Comparison of ENCODE assay signal across 8 cellular contexts in genomic region chr3:43286115-43286885, GRCh38. TPM values are rescaled to one million over a fixed set of nuclear protein-coding genes. Genes with fewer than 3 reads are reported as not detected.
DNase-seq lines count a peak whose midpoint lies in the region; ATAC-seq and TF ChIP-seq lines count a peak whose summit lies in the region.

A gene with protein sequence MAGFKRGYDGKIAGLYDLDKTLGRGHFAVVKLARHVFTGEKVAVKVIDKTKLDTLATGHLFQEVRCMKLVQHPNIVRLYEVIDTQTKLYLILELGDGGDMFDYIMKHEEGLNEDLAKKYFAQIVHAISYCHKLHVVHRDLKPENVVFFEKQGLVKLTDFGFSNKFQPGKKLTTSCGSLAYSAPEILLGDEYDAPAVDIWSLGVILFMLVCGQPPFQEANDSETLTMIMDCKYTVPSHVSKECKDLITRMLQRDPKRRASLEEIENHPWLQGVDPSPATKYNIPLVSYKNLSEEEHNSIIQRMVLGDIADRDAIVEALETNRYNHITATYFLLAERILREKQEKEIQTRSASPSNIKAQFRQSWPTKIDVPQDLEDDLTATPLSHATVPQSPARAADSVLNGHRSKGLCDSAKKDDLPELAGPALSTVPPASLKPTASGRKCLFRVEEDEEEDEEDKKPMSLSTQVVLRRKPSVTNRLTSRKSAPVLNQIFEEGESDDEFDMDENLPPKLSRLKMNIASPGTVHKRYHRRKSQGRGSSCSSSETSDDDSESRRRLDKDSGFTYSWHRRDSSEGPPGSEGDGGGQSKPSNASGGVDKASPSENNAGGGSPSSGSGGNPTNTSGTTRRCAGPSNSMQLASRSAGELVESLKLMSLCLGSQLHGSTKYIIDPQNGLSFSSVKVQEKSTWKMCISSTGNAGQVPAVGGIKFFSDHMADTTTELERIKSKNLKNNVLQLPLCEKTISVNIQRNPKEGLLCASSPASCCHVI (plus strand): TSS chr3:43286540. CDS start chr3:43303204, 16,664 bp downstream.

- H3K9ac ChIP-seq in adipocyte (ENCODE audit: low read length): peak within 1 kb of the TSS; percentile 91

- H2AFZ ChIP-seq in GM23338: peak within 1 kb of the TSS; percentile 96

- H3K4me1 ChIP-seq in GM23338 (ENCODE audit: insufficient read depth): peaks cover 17% of the 10 kb centered on the region
- peaks cover 38% of the 10 kb centered on the region for H3K4me1 ChIP-seq in adipocyte (ENCODE audit: control insufficient read depth, insufficient read depth, low read length)
- peaks cover 18 to 56% (median 41%) of the 10 kb centered on the region in 12 donors for H3K4me1 ChIP-seq in heart left ventricle
- peaks cover 25 to 46% (median 33%) of the 10 kb centered on the region in 4 donors for H3K4me1 ChIP-seq in upper lobe of left lung

- H3F3A ChIP-seq in GM23338 (replicated peaks; ENCODE audit: low read depth): peaks cover 5% of the 10 kb centered on the region; the same call in 1 of the 2 replicates

- DNase-seq in GM03348 (ENCODE audit: low spot score) (peak; percentile 99), GM23338 (ENCODE audit: low spot score) (peak; percentile 85), LNCaP clone FGC (ENCODE audit: low read depth) (peak; percentile 25), T follicular helper cell (ENCODE audit: low read depth) (peak; percentile 89), adipocyte (ENCODE audit: low read depth) (peak; percentile 92), heart left ventricle (peak; percentile 90 to 97 (median 93)), posterior vena cava (ENCODE audit: low spot score) (peak; percentile 96), upper lobe of left lung (peak; percentile 88 to 100)

- H3K36me3 ChIP-seq in GM23338 (ENCODE audit: insufficient read depth) (no peaks in the 10 kb centered on the region), adipocyte (ENCODE audit: control insufficient read depth, insufficient read depth, low read length, severe bottlenecking) (peaks cover 8% of the 10 kb centered on the region), heart left ventricle (peaks cover 0 to 16% (median 5%) of the 10 kb centered on the region in 9 donors), upper lobe of left lung (no peaks in the 10 kb centered on the region)

- ATAC-seq in GM23338 (peak; percentile 78), heart left ventricle (peak; percentile 80 to 97 (median 90)), upper lobe of left lung (ENCODE audit: low FRiP score in 2 of 2) (peak; percentile 91 to 97)

- H3K4me2 ChIP-seq in GM23338: peak within 1 kb of the TSS; percentile 91

- peak in 1 of 4 donors; percentile 29 for TF ChIP-seq EP300 in upper lobe of left lung (IDR thresholded peaks at IDR 0.05)

- peaks cover 12% of the 10 kb centered on the region for H4K20me1 ChIP-seq in GM23338 (replicated peaks; ENCODE audit: insufficient read depth)

- peaks cover 43% of the 10 kb centered on the region for H3K79me2 ChIP-seq in GM23338 (replicated peaks; ENCODE audit: insufficient read depth)

- H3K27me3 ChIP-seq in GM23338 (ENCODE audit: insufficient read depth): peaks cover 13% of the 10 kb centered on the region
- no peaks in the 10 kb centered on the region for H3K27me3 ChIP-seq in adipocyte (replicated peaks; ENCODE audit: control insufficient read depth, insufficient read depth, low read length)
- no peaks in the 10 kb centered on the region for H3K27me3 ChIP-seq in heart left ventricle
- H3K27me3 ChIP-seq in upper lobe of left lung: no peaks in the 10 kb centered on the region

- H3K4me3 Mint-ChIP-seq in GM23338: peak within 1 kb of the TSS; percentile 92

- peaks cover 16% of the 10 kb centered on the region for H3K27me3 Mint-ChIP-seq in GM23338 (ENCODE audit: insufficient read depth, low read depth, poor library complexity)

- WGBS in heart left ventricle, 4 donors: 0 to 2% (median 0%) methylated on average over 38 to 99 of the region's 99 CpGs
- 0% methylated on average over 20 to 40 of the region's 99 CpGs for WGBS in upper lobe of left lung, 2 donors

- no peaks in the 10 kb centered on the region for H3K9me2 ChIP-seq in GM23338 (ENCODE audit: insufficient read depth)

- H3K4me1 Mint-ChIP-seq in GM23338: peaks cover 28% of the 10 kb centered on the region

- peak within 1 kb of the TSS; percentile 91 for H3K27ac Mint-ChIP-seq in GM23338

- H3K27ac ChIP-seq in GM23338 (ENCODE audit: low read depth) (no peak within 1 kb of the TSS), heart left ventricle (peak within 1 kb of the TSS; percentile 56 to 97 (median 92)), upper lobe of left lung (peak within 1 kb of the TSS; percentile 88 to 98 (median 96))

- peak within 1 kb of the TSS; percentile 85 for H3K4me3 ChIP-seq in GM23338
- peak within 1 kb of the TSS; percentile 74 for H3K4me3 ChIP-seq in LNCaP clone FGC (ENCODE audit: low read depth, low read length)
- H3K4me3 ChIP-seq in adipocyte (ENCODE audit: low read length): peak within 1 kb of the TSS; percentile 96
- peak within 1 kb of the TSS; percentile 60 to 84 (median 74) for H3K4me3 ChIP-seq in heart left ventricle
- H3K4me3 ChIP-seq in upper lobe of left lung: peak within 1 kb of the TSS; percentile 55 to 71 (median 66)

- intact Hi-C loops in heart left ventricle (cut with DNase I): loop anchor here in 9 of 10 donors (2.0 to 10.0 kb wide), 11 partner anchors 39 to 217 kb away; no protein-coding TSS in a partner anchor
- intact Hi-C loops in posterior vena cava (cut with DNase I): no loop called here

- no peak for TF ChIP-seq CTCF in GM23338 (conservative IDR thresholded peaks at IDR 0.05; ENCODE audit: low read depth in 2 of 2)
- 0 out of 2 replicates have a peak, but pooled peaks have one; percentile 15 for TF ChIP-seq CTCF in LNCaP clone FGC (IDR thresholded peaks at IDR 0.05; ENCODE audit: control insufficient read depth, extremely low read depth, insufficient read depth)
- TF ChIP-seq CTCF in heart left ventricle (IDR thresholded peaks at IDR 0.05): peak in 11 of 12 donors; percentile 10 to 59 (median 38)
- peak in 5 of 6 experiments; percentile 18 to 55 (median 44) for TF ChIP-seq CTCF in upper lobe of left lung (IDR thresholded peaks at IDR 0.05)

- TF ChIP-seq POLR2A in heart left ventricle (IDR thresholded peaks at IDR 0.05) (peak; percentile 85 to 95), upper lobe of left lung (IDR thresholded peaks at IDR 0.05) (peak in 3 of 4 donors; percentile 86 to 96 (median 87))

- no peaks in the 10 kb centered on the region for H3K36me3 Mint-ChIP-seq in GM23338 (ENCODE audit: low read depth)

- H3K9me3 ChIP-seq in adipocyte (ENCODE audit: control insufficient read depth, low read length) (no peaks in the 10 kb centered on the region), heart left ventricle (no peaks in the 10 kb centered on the region), upper lobe of left lung (no peaks in the 10 kb centered on the region)

- no peaks in the 10 kb centered on the region for H3K9me3 Mint-ChIP-seq in GM23338

TF ChIP-seq in GM23338, 12 proteins besides CTCF, POLR2A, EP300 and RAD21 (continues in another document):
- peak; percentile 83 for TF ChIP-seq POLR2AphosphoS5 (IDR thresholded peaks at IDR 0.05; ENCODE audit: low read depth)

RNA-seq across cellular contexts. Expression of the gene that starts here (rescaled TPM):
- total RNA-seq in GM23338 (2014; rRNA removed; shearing (Covaris generic)): 16.9 and 18.8 TPM in 2 replicates
- polyA plus RNA-seq in GM23338 (2016; fragmentation: Nextera tagmentation; extraction: Ambion mirVana) (5.5 and 6.8 TPM in 2 replicates), heart left ventricle (10 to 100 TPM in 1 of 2 donors, 1 to 10 TPM in 1; 9.3 to 19.0 TPM)
- total RNA-seq in heart left ventricle (10 to 100 TPM; 16.8 to 41.5 (median 23.8) TPM), posterior vena cava (10 to 100 TPM; 34.8 to 49.3 TPM), upper lobe of left lung (10 to 100 TPM; 25.1 to 68.5 (median 45.3) TPM)

Comparison
In these comparisons a context has a peak if more than half of its experiments do, and no peak if none do; other contexts are left out.
1. DNase-seq: peak in every context shown above with its lines; median percentile 99 in GM03348; 96 in posterior vena cava; 94 in upper lobe of left lung; 93 in heart left ventricle; 92 in adipocyte; 89 in T follicular helper cell; 85 in GM23338; 25 in LNCaP clone FGC.
2. CTCF ChIP-seq: peak in LNCaP clone FGC (single experiment), heart left ventricle (11 of 12) and upper lobe of left lung (5 of 6); none in GM23338 (0 of 2).
3. intact Hi-C loops: an anchor here in heart left ventricle (2.0 to 10.0 kb wide); none called in posterior vena cava.
4. Peak in every context shown above with its lines, with median percentiles within 50 percentile points of each other: ATAC-seq and H3K4me3 ChIP-seq.